ENCODE assay signal across 9 cellular contexts in genomic region chr11:130448039-130448415, GRCh38. TPM values are rescaled to one million over a fixed set of nuclear protein-coding genes. Genes with fewer than 3 reads are reported as not detected.
A peak's percentile ranks its signal among the peaks of the same experiment; 100 is the strongest.
DNase-seq lines count a peak whose midpoint lies in the region; ATAC-seq, FAIRE-seq and TF ChIP-seq lines count a peak whose summit lies in the region.
"Had no signal": no experiment of that assay in that cellular context is flagged by ENCODE, and none has a peak within 500 bp of the region (broad histone marks: within the 10 kb centered on the region; RNA-seq: fewer than 3 reads in every experiment).

No MANE protein-coding gene starts in this region.

- no peak overlapping the region for H4K8ac ChIP-seq in H1 (ENCODE audit: extremely low read depth, insufficient read depth, low read length)

- in situ Hi-C loops in GM13977 (cut with MboI; ENCODE audit: low pct_unique_long_range_greater_than_20kb, low sequenced_read_pairs, unreplicated experiment), result no loop called here

- ATAC-seq in GM19455 (IDR thresholded peaks at IDR 0.05; ENCODE audit: unreplicated experiment), result no peak

- H3K9me3 ChIP-seq in AG04450 (ENCODE audit: control insufficient read depth, insufficient read depth, low read length) (no peaks in the 10 kb centered on the region), MG63 (no peaks in the 10 kb centered on the region), H1 (ENCODE audit: insufficient read depth in 2 of 2, low read depth in 1 of 2, low read length in 1 of 2) (no peaks in the 10 kb centered on the region), neural cell (ENCODE audit: low read length) (no peaks in the 10 kb centered on the region)

- H3K4ac ChIP-seq in H1 (replicated peaks; ENCODE audit: insufficient read length, low read depth, low read length), result no peak overlapping the region

- H3K9ac ChIP-seq in H1 (replicated peaks in 1 of 4; ENCODE audit: extremely low read depth in 1 of 4, low read depth in 3 of 4, low read length in 3 of 4), result no peak overlapping the region
- H3K9ac ChIP-seq in neural cell (ENCODE audit: low read length), result peak overlapping the region; percentile 60

- H4K20me1 ChIP-seq in H1 (replicated peaks in 1 of 2; ENCODE audit: control insufficient read depth in 1 of 2, insufficient read depth in 2 of 2, low read length in 2 of 2) (peaks cover 3 to 4% of the 10 kb centered on the region in 2 experiments), neural cell (ENCODE audit: insufficient read depth) (no peaks in the 10 kb centered on the region)

- no peaks in the 10 kb centered on the region for H3K36me3 ChIP-seq in MG63
- no peaks in the 10 kb centered on the region for H3K36me3 ChIP-seq in H1 (ENCODE audit: control insufficient read depth in 2 of 4, insufficient read depth in 4 of 4, low read length in 3 of 4)
- no peaks in the 10 kb centered on the region for H3K36me3 ChIP-seq in neural cell (ENCODE audit: insufficient read depth, low read length)

- TF ChIP-seq EP300 in H1 (IDR thresholded peaks at IDR 0.05; ENCODE audit: borderline replicate concordance in 1 of 2, low read depth in 2 of 2, low read length in 2 of 2) (no peak), neural cell (conservative IDR thresholded peaks at IDR 0.05; ENCODE audit: poor library complexity, severe bottlenecking) (no peak)

- H3K79me1 ChIP-seq in H1 (ENCODE audit: low read depth, low read length), result no peaks in the 10 kb centered on the region; the same call in 1 of the 2 replicates

- no peak overlapping the region for H4K91ac ChIP-seq in H1 (replicated peaks; ENCODE audit: insufficient read length, low read length)

- H4K5ac ChIP-seq in H1 (ENCODE audit: insufficient read length, low read depth, low read length), result no peak overlapping the region

- H2AFZ ChIP-seq in H1 (ENCODE audit: low read length) (no peak overlapping the region), neural cell (ENCODE audit: low read depth, low read length) (no peak overlapping the region)

- H3K4me3 ChIP-seq in AG04450 (ENCODE audit: low read depth, low read length) (peak overlapping the region; percentile 60), MG63 (peak overlapping the region; percentile 52), H1 (ENCODE audit: extremely low read depth in 1 of 4, insufficient read depth in 2 of 4, low read depth in 3 of 4, low read length in 4 of 4) (peak overlapping the region; percentile 19 to 72 (median 54); a peak in 7 of 8 replicates), neural cell (ENCODE audit: low read length) (peak overlapping the region; percentile 92)

- H3K79me2 ChIP-seq in H1 (ENCODE audit: control insufficient read depth in 1 of 2, insufficient read depth in 2 of 2, low read length in 2 of 2), result no peaks in the 10 kb centered on the region
- H3K79me2 ChIP-seq in neural cell (replicated peaks; ENCODE audit: insufficient read depth, low read length), result no peaks in the 10 kb centered on the region

- TF ChIP-seq POLR2A in H1 (IDR thresholded peaks at IDR 0.05; ENCODE audit: control extremely low read depth in 1 of 2, low read depth in 2 of 2, low read length in 2 of 2), result no peak

- H2BK120ac ChIP-seq in H1 (replicated peaks; ENCODE audit: low read depth, low read length), result no peak overlapping the region

- no peaks in the 10 kb centered on the region for H3K9me2 ChIP-seq in neural cell (ENCODE audit: insufficient read depth, low read length)

- peak overlapping the region; percentile 88; the same call in 1 of the 2 replicates for H2BK15ac ChIP-seq in H1 (ENCODE audit: low read length)

- no peaks in the 10 kb centered on the region for H3F3A ChIP-seq in neural cell (ENCODE audit: insufficient read depth, low read length, poor library complexity, severe bottlenecking)

- H3K23ac ChIP-seq in H1 (ENCODE audit: insufficient read length), result no peak overlapping the region

- POLR2A ChIA-PET in AG04450 (lab: Yijun Ruan, JAX) (interaction anchor here (0.5 kb wide), 1 partner anchor 325 kb away, joined by 3 read pairs; no protein-coding TSS in a partner anchor), H1 (lab: Charles Lee; ENCODE audit: partially characterized antibody) (interaction anchor here (0.5 to 1.3 kb wide), 4 partner anchors 39 to 414 kb away, joined by 4 to 5 read pairs (median 4); no protein-coding TSS in a partner anchor)

- H3K4me1 ChIP-seq in H1 (replicated peaks in 1 of 4; ENCODE audit: control insufficient read depth in 3 of 4, insufficient read depth in 4 of 4, low read length in 3 of 4), result peaks cover 0 to 9% (median 6%) of the 10 kb centered on the region in 4 experiments; a peak in 6 of 7 replicates

- FAIRE-seq in H1 (lab: Jason Lieb, UNC), result no peak

- H3K14ac ChIP-seq in H1 (ENCODE audit: insufficient read length), result no peak overlapping the region

- 10% methylated on average over 11 of the region's 11 CpGs; no CpG with 5 or more reads in 1 of the 2 experiments for WGBS in H1 (ENCODE audit: extremely low coverage in 1 of 2, insufficient coverage in 1 of 2, insufficient read length in 1 of 2, insufficient replicate concordance in 2 of 2, low coverage in 1 of 2, low lambda C conversion rate in 2 of 2, missing lambda C conversion rate in 1 of 2), 2 experiments

- no peak overlapping the region for H2BK5ac ChIP-seq in H1 (ENCODE audit: low read depth, low read length)

- DNase-seq in AG04450 (ENCODE audit: low read depth, low spot score), result no peak
- DNase-seq in MG63, result no peak
- DNase-seq in H1 (ENCODE audit: low read depth in 1 of 2, low spot score in 2 of 2), result no peak
- DNase-seq in ecto neural progenitor cell (ENCODE audit: low spot score), result no peak
- DNase-seq in SK-N-DZ (ENCODE audit: low spot score), result no peak
- no peak for DNase-seq in GM13977 (ENCODE audit: low spot score)

- CTCF ChIA-PET in AG04450 (lab: Charles Lee) (interaction anchor here (1.5 to 2.3 kb wide), 3 partner anchors 13 to 414 kb away, joined by 5 to 14 read pairs (median 10); no protein-coding TSS in a partner anchor), H1 (lab: Charles Lee; ENCODE audit: partially characterized antibody) (interaction anchor here (0.6 to 21.7 kb wide), 14 partner anchors 10 to 451 kb away, joined by 3 to 521 read pairs (median 3); no protein-coding TSS in a partner anchor)

- no peak for TF ChIP-seq RAD21 in H1 (IDR thresholded peaks at IDR 0.05 in 1 of 2, conservative IDR thresholded peaks at IDR 0.05 in 1 of 2; ENCODE audit: low read depth in 2 of 2, low read length in 2 of 2)
- TF ChIP-seq RAD21 in neural cell (conservative IDR thresholded peaks at IDR 0.05), result no peak

- H3K4me2 ChIP-seq in H1 (ENCODE audit: insufficient read depth in 1 of 2, low read depth in 2 of 2, low read length in 2 of 2) (peak overlapping the region; percentile 90 to 99), neural cell (ENCODE audit: low read length) (peak overlapping the region; percentile 81)

- H2BK20ac ChIP-seq in H1 (ENCODE audit: low read length), result no peak overlapping the region

- TF ChIP-seq CTCF in AG04450 (IDR thresholded peaks at IDR 0.05; ENCODE audit: low read depth, low read length), result no peak
- no peak for TF ChIP-seq CTCF in H1 (IDR thresholded peaks at IDR 0.05; ENCODE audit: control extremely low read depth in 1 of 3, insufficient read depth in 1 of 3, low read depth in 1 of 3, low read length in 3 of 3)
- no peak for TF ChIP-seq CTCF in neural cell (IDR thresholded peaks at IDR 0.05; ENCODE audit: poor library complexity, severe bottlenecking)
- no peak for TF ChIP-seq CTCF in GM13977 (IDR thresholded peaks at IDR 0.05; ENCODE audit: extremely low read depth, insufficient read depth, missing control alignments)

- H3K56ac ChIP-seq in H1 (replicated peaks; ENCODE audit: insufficient read length, low read depth, low read length), result no peak overlapping the region

- H3K27ac ChIP-seq in AG04450 (ENCODE audit: low read depth, low read length), result peak overlapping the region; percentile 31
- no peak overlapping the region for H3K27ac ChIP-seq in H1 (ENCODE audit: low read depth, low read length)
- H3K27ac ChIP-seq in neural cell (ENCODE audit: low read length), result no peak overlapping the region

- H3K18ac ChIP-seq in H1 (ENCODE audit: extremely low read depth, low read length), result no peak overlapping the region; the same call in 1 of the 2 replicates

- H3K27me3 ChIP-seq in AG04450 (ENCODE audit: control insufficient read depth, insufficient read depth, low read length) (no peaks in the 10 kb centered on the region), MG63 (no peaks in the 10 kb centered on the region), H1 (replicated peaks in 1 of 4; ENCODE audit: control insufficient read depth in 3 of 4, extremely low read depth in 1 of 4, insufficient read depth in 3 of 4, low read length in 3 of 4) (peaks cover 9 to 56% (median 42%) of the 10 kb centered on the region in 4 experiments), neural cell (ENCODE audit: insufficient read depth, low read depth, low read length) (peaks cover 33% of the 10 kb centered on the region)

- no peak overlapping the region for H2BK12ac ChIP-seq in H1 (ENCODE audit: low read depth, low read length)

- no peak overlapping the region for H2AK5ac ChIP-seq in H1 (ENCODE audit: low read depth, low read length)

- H3K23me2 ChIP-seq in H1 (ENCODE audit: low read depth, low read length), result peaks cover 16% of the 10 kb centered on the region

RNA-seq across cellular contexts. Expression of gene ADAMTS15, which starts 0.4 kb away (rescaled TPM):
- polyA plus RNA-seq in AG04450 (2011; rRNA removed) (4.7 and 5.8 TPM in 2 replicates), H1 (2011; rRNA removed) (1.7 and 2.3 TPM in 2 replicates), neural cell (1.1 TPM in 2 replicates)
- polyA minus RNA-seq in AG04450 (2011; rRNA and poly(A)+ RNA removed), result 9.7 and 10.4 TPM in 2 replicates
- 1.2 and 2.1 TPM in 2 replicates for total RNA-seq in MG63 (2014; rRNA removed; shearing (Covaris generic); ENCODE audit: low replicate concordance)
- 4.7 and 4.9 TPM in 2 replicates for total RNA-seq in H1 (2021; fragmentation: NEBNext Ultra II Directional; extraction: Animal tissue kit (Norgen Biotek cat#: 25700))
- 1.4 TPM for polyA plus RNA-seq in H1 (2011; cell fraction: cytosol; rRNA removed)
- polyA plus RNA-seq in H1 (2011; cell fraction: nucleus; rRNA removed), result 3.5 TPM
- polyA plus RNA-seq in H1 (2012, experiment 1 of 2), result 1.7 to 2.6 TPM (median 2.4 TPM) in 4 replicates
- polyA plus RNA-seq in H1 (2012, experiment 2 of 2), result 2.0 TPM
- 5.1 TPM for polyA plus RNA-seq in H1 (2013, experiment 1 of 2)
- polyA plus RNA-seq in H1 (2013, experiment 2 of 2), result 4.3 TPM
- polyA minus RNA-seq in H1 (2011; rRNA and poly(A)+ RNA removed), result 3.4 and 3.8 TPM in 2 replicates
- polyA minus RNA-seq in H1 (2011; cell fraction: cytosol; rRNA and poly(A)+ RNA removed), result 2.5 TPM
- 2.1 TPM for polyA minus RNA-seq in H1 (2011; cell fraction: nucleus; rRNA and poly(A)+ RNA removed)
- 2.0 and 2.4 TPM in 2 replicates for polyA minus RNA-seq in neural cell
- not detected in 2 replicates for polyA plus RNA-seq in SK-N-DZ (2014; cell fraction: cytosol; rRNA removed)
- polyA plus RNA-seq in SK-N-DZ (2014; cell fraction: nucleus; rRNA removed), result 0.33 TPM in 1 of 2 replicates, not detected in the other
- total RNA-seq: G401 had no signal

RNA-seq across cellular contexts. Expression of gene ADAMTS8, which starts 19.6 kb away (rescaled TPM):
- polyA plus RNA-seq in AG04450 (2011; rRNA removed) (17.6 and 19.8 TPM in 2 replicates), H1 (2011; rRNA removed) (9.3 and 11.1 TPM in 2 replicates), neural cell (0.12 and 0.94 TPM in 2 replicates)
- 9.3 and 14.1 TPM in 2 replicates for polyA minus RNA-seq in AG04450 (2011; rRNA and poly(A)+ RNA removed)
- 2.6 and 3.5 TPM in 2 replicates for total RNA-seq in MG63 (2014; rRNA removed; shearing (Covaris generic); ENCODE audit: low replicate concordance)
- 15.5 and 16.6 TPM in 2 replicates for total RNA-seq in H1 (2021; fragmentation: NEBNext Ultra II Directional; extraction: Animal tissue kit (Norgen Biotek cat#: 25700))
- polyA plus RNA-seq in H1 (2011; cell fraction: cytosol; rRNA removed), result 10.5 TPM
- 13.6 TPM for polyA plus RNA-seq in H1 (2011; cell fraction: nucleus; rRNA removed)
- 11.6 to 13.7 TPM (median 13.3 TPM) in 4 replicates for polyA plus RNA-seq in H1 (2012, experiment 1 of 2)
- 15.3 TPM for polyA plus RNA-seq in H1 (2012, experiment 2 of 2)
- 14.9 TPM for polyA plus RNA-seq in H1 (2013, experiment 1 of 2)
- polyA plus RNA-seq in H1 (2013, experiment 2 of 2), result 14.2 TPM
- 8.3 and 9.9 TPM in 2 replicates for polyA minus RNA-seq in H1 (2011; rRNA and poly(A)+ RNA removed)
- 10.7 TPM for polyA minus RNA-seq in H1 (2011; cell fraction: cytosol; rRNA and poly(A)+ RNA removed)
- 5.7 TPM for polyA minus RNA-seq in H1 (2011; cell fraction: nucleus; rRNA and poly(A)+ RNA removed)
- 0.58 and 0.97 TPM in 2 replicates for polyA minus RNA-seq in neural cell
- polyA plus RNA-seq in SK-N-DZ (2014; cell fraction: cytosol; rRNA removed), result 3.1 and 3.7 TPM in 2 replicates
- polyA plus RNA-seq in SK-N-DZ (2014; cell fraction: nucleus; rRNA removed), result 1.9 and 3.0 TPM in 2 replicates
- total RNA-seq: G401 had no signal
